ENCODE assay signal across 8 cellular contexts in the genomic region with DNA sequence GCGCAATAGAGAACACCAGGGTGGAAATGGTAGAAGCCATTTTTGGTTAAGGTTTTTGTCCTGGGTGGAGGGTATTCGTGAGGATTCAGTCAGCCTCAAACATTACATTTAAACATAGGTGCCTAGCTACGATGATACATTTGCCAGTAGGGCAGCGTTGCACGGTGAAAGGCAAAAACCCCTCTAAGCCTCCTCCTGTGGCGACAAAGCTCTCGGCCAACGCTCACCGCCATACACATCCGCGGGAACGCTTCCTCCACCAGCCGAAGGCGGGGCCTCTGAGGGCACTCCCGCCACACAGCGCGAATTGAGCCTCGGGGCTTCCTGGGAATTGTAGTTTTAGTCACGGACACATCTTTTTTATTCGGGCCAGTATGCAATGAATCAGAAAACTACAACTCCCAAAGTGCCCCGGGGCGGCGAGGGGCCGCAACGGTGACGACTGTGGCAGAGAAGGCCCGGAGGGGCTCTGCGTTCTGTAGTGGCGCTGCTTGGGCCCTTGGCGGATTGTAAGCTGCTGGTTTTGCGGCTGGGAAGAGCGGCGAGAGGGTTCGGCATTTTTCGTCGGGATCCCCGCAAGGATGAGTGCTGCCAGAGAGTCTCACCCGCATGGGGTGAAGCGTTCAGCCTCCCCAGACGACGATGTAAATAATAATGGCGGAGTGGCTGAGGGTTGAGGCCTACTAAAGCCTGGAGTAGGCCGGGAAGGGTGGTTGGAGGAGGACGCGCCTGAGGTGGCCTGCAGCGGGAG. TPM values are rescaled to one million over a fixed set of nuclear protein-coding genes. Genes with fewer than 3 reads are reported as not detected.
A peak's percentile ranks its signal among the peaks of the same experiment; 100 is the strongest.
DNase-seq lines count a peak whose midpoint lies in the region; ATAC-seq and TF ChIP-seq lines count a peak whose summit lies in the region.

A gene (plus strand): TSS at position 450 of the 751 bp plus-strand sequence. CDS start 132 bp downstream, at position 582.

- peak; percentile 97 for ATAC-seq in activated T-helper 17 cell treated with anti-CD3 and anti-CD28 coated beads, Interleukin-2, amount 50 U/mL, for 72 hours (replicated peaks)
- ATAC-seq in naive thymus-derived CD4-positive, alpha-beta T cell: peak; percentile 97
- peak; percentile 96 to 97 for ATAC-seq in stimulated activated naive B cell treated with anti-CD40 and anti-IgM and Interleukin-4, amounts not matched to agents 10 μg/mL and 1 μg/mL and 100 μg/mL, for 72 hours (replicated peaks)

- POLR2A ChIA-PET in RWPE1 (lab: Yijun Ruan, JAX; ENCODE audit: low non-redundant PET): interaction anchor here (0.6 to 1.2 kb wide), 2 partner anchors 26 to 144 kb away, joined by 3 read pairs; no protein-coding TSS in a partner anchor
- POLR2A ChIA-PET in naive thymus-derived CD4-positive, alpha-beta T cell (lab: Charles Lee): interaction anchor here (0.6 to 3.3 kb wide), 13 partner anchors 9 to 548 kb away, joined by 3 to 26 read pairs (median 3); a partner anchor contains a TSS

- peak within 1 kb of the TSS; percentile 92 for H3K9ac ChIP-seq in fibroblast of lung (ENCODE audit: insufficient read depth, low read length)

- intact Hi-C loops in naive thymus-derived CD4-positive, alpha-beta T cell (cut with micrococcal nuclease): loop anchor here (1.0 to 10.0 kb wide), 12 partner anchors 132 to 1896 kb away; a partner anchor contains a TSS

- H3K27ac Mint-ChIP-seq in activated T-helper 17 cell treated with anti-CD3 and anti-CD28 coated beads, Interleukin-2, amount 50 U/mL, for 72 hours: no peak within 1 kb of the TSS
- H3K27ac Mint-ChIP-seq in naive thymus-derived CD4-positive, alpha-beta T cell: peak within 1 kb of the TSS in 2 of 9 donors; percentile 83 to 97
- peak within 1 kb of the TSS; percentile 47 for H3K27ac Mint-ChIP-seq in stimulated activated naive B cell treated with anti-CD40 and anti-IgM and Interleukin-4, amounts not matched to agents 10 μg/mL and 1 μg/mL and 100 μg/mL, for 72 hours

- H3K36me3 Mint-ChIP-seq in activated T-helper 17 cell treated with anti-CD3 and anti-CD28 coated beads, Interleukin-2, amount 50 U/mL, for 72 hours (ENCODE audit: low read depth): peaks cover 24% of the 10 kb centered on the region
- H3K36me3 Mint-ChIP-seq in naive thymus-derived CD4-positive, alpha-beta T cell: peaks cover 0 to 13% (median 4%) of the 10 kb centered on the region in 5 donors
- peaks cover 6 to 16% of the 10 kb centered on the region in 2 donors for H3K36me3 Mint-ChIP-seq in stimulated activated naive B cell treated with anti-CD40 and anti-IgM and Interleukin-4, amounts not matched to agents 10 μg/mL and 1 μg/mL and 100 μg/mL, for 72 hours

- CTCF ChIA-PET in RWPE1 (lab: Yijun Ruan, JAX): interaction anchor here (0.9 kb wide), 1 partner anchor 50 kb away, joined by 3 read pairs; no protein-coding TSS in a partner anchor
- CTCF ChIA-PET in naive thymus-derived CD4-positive, alpha-beta T cell (lab: Charles Lee): interaction anchor here (0.7 kb wide), 1 partner anchor 408 kb away, joined by 3 read pairs; no protein-coding TSS in a partner anchor

- no peaks in the 10 kb centered on the region for H3K9me3 Mint-ChIP-seq in activated T-helper 17 cell treated with anti-CD3 and anti-CD28 coated beads, Interleukin-2, amount 50 U/mL, for 72 hours
- no peaks in the 10 kb centered on the region for H3K9me3 Mint-ChIP-seq in naive thymus-derived CD4-positive, alpha-beta T cell
- H3K9me3 Mint-ChIP-seq in stimulated activated naive B cell treated with anti-CD40 and anti-IgM and Interleukin-4, amounts not matched to agents 10 μg/mL and 1 μg/mL and 100 μg/mL, for 72 hours: no peaks in the 10 kb centered on the region

- H3K79me2 ChIP-seq in fibroblast of lung (ENCODE audit: control insufficient read depth, insufficient read depth, low read length): peaks cover 47% of the 10 kb centered on the region

- peak within 1 kb of the TSS; percentile 79 for H3K4me2 ChIP-seq in fibroblast of lung (ENCODE audit: extremely low read depth, insufficient read depth, low read length)

- H3K36me3 ChIP-seq in fibroblast of lung (ENCODE audit: control insufficient read depth, insufficient read depth, low read length): no peaks in the 10 kb centered on the region
- H3K36me3 ChIP-seq in naive thymus-derived CD4-positive, alpha-beta T cell (ENCODE audit: control insufficient read depth in 2 of 3, insufficient read depth in 3 of 3, low read length in 3 of 3): peaks cover 0 to 4% (median 0%) of the 10 kb centered on the region in 3 experiments

- TF ChIP-seq CTCF in LNCaP clone FGC (IDR thresholded peaks at IDR 0.05; ENCODE audit: control insufficient read depth, extremely low read depth, insufficient read depth) (no peak), RWPE1 (conservative IDR thresholded peaks at IDR 0.05; ENCODE audit: low read depth) (no peak), fibroblast of lung (conservative IDR thresholded peaks at IDR 0.05 in 1 of 2, IDR thresholded peaks at IDR 0.05 in 1 of 2; ENCODE audit: low read depth in 1 of 2, low read length in 2 of 2) (no peak)

- H3K4me3 ChIP-seq in LNCaP clone FGC (ENCODE audit: low read depth, low read length) (peak within 1 kb of the TSS; percentile 96), fibroblast of lung (replicated peaks in 1 of 4; ENCODE audit: control extremely low read depth in 1 of 4, insufficient read depth in 1 of 4, low read depth in 3 of 4, low read length in 4 of 4) (peak within 1 kb of the TSS; percentile 87 to 97 (median 94))
- H3K4me3 ChIP-seq in naive thymus-derived CD4-positive, alpha-beta T cell (ENCODE audit: low read length): peak within 1 kb of the TSS; percentile 92

- H3K27ac ChIP-seq in RWPE1: peak within 1 kb of the TSS; percentile 77
- peak within 1 kb of the TSS; percentile 98 for H3K27ac ChIP-seq in fibroblast of lung (ENCODE audit: insufficient read depth, low read length)
- H3K27ac ChIP-seq in naive thymus-derived CD4-positive, alpha-beta T cell (ENCODE audit: low read depth, low read length): peak within 1 kb of the TSS; percentile 98

- peaks cover 16% of the 10 kb centered on the region for H3K4me1 Mint-ChIP-seq in activated T-helper 17 cell treated with anti-CD3 and anti-CD28 coated beads, Interleukin-2, amount 50 U/mL, for 72 hours
- H3K4me1 Mint-ChIP-seq in naive thymus-derived CD4-positive, alpha-beta T cell: peaks cover 6 to 32% (median 21%) of the 10 kb centered on the region in 7 donors
- H3K4me1 Mint-ChIP-seq in stimulated activated naive B cell treated with anti-CD40 and anti-IgM and Interleukin-4, amounts not matched to agents 10 μg/mL and 1 μg/mL and 100 μg/mL, for 72 hours: peaks cover 10 to 24% of the 10 kb centered on the region in 2 donors

- peak; percentile 95 for DNase-seq in Daoy (ENCODE audit: low read depth)
- DNase-seq in GOT3 (lab: John Stamatoyannopoulos, UW): peak; percentile 62
- peak; percentile 92 for DNase-seq in LNCaP clone FGC (ENCODE audit: low read depth)
- peak; percentile 94 for DNase-seq in RWPE1 (ENCODE audit: low spot score)
- DNase-seq in fibroblast of lung (ENCODE audit: low read depth in 2 of 2): peak; percentile 96 to 97
- DNase-seq in naive thymus-derived CD4-positive, alpha-beta T cell: peak; percentile 87 to 98 (median 97)
- DNase-seq in stimulated activated naive B cell treated with anti-CD40 and anti-IgM and Interleukin-4, amounts not matched to agents 10 μg/mL and 1 μg/mL and 100 μg/mL, for 72 hours: peak; percentile 95

- no peaks in the 10 kb centered on the region for H3K27me3 ChIP-seq in fibroblast of lung (ENCODE audit: control insufficient read depth, insufficient read depth, low read length)
- H3K27me3 ChIP-seq in naive thymus-derived CD4-positive, alpha-beta T cell (ENCODE audit: control insufficient read depth in 2 of 2, insufficient read depth in 2 of 2, low read length in 2 of 2): no peaks in the 10 kb centered on the region

- H3K9me3 ChIP-seq in fibroblast of lung (ENCODE audit: control insufficient read depth, insufficient read depth, low read depth, low read length): no peaks in the 10 kb centered on the region
- no peaks in the 10 kb centered on the region for H3K9me3 ChIP-seq in naive thymus-derived CD4-positive, alpha-beta T cell (ENCODE audit: control insufficient read depth in 2 of 3, low read length in 3 of 3)

- H3K4me3 Mint-ChIP-seq in activated T-helper 17 cell treated with anti-CD3 and anti-CD28 coated beads, Interleukin-2, amount 50 U/mL, for 72 hours: no peak within 1 kb of the TSS
- H3K4me3 Mint-ChIP-seq in naive thymus-derived CD4-positive, alpha-beta T cell: peak within 1 kb of the TSS in 5 of 10 donors; percentile 72 to 87 (median 77)
- H3K4me3 Mint-ChIP-seq in stimulated activated naive B cell treated with anti-CD40 and anti-IgM and Interleukin-4, amounts not matched to agents 10 μg/mL and 1 μg/mL and 100 μg/mL, for 72 hours: peak within 1 kb of the TSS in 1 of 2 donors; percentile 67

- H4K20me1 ChIP-seq in fibroblast of lung (ENCODE audit: control insufficient read depth, extremely low read depth, insufficient read depth, low read length): no peaks in the 10 kb centered on the region

- H3K4me1 ChIP-seq in fibroblast of lung (ENCODE audit: control insufficient read depth, extremely low read depth, insufficient read depth, low read length): no peaks in the 10 kb centered on the region
- H3K4me1 ChIP-seq in naive thymus-derived CD4-positive, alpha-beta T cell (ENCODE audit: control insufficient read depth in 2 of 2, insufficient read depth in 2 of 2, low read length in 2 of 2): peaks cover 28 to 33% of the 10 kb centered on the region in 2 donors

- H3K27me3 Mint-ChIP-seq in activated T-helper 17 cell treated with anti-CD3 and anti-CD28 coated beads, Interleukin-2, amount 50 U/mL, for 72 hours: no peaks in the 10 kb centered on the region
- peaks cover 0 to 3% (median 0%) of the 10 kb centered on the region in 5 donors for H3K27me3 Mint-ChIP-seq in naive thymus-derived CD4-positive, alpha-beta T cell
- no peaks in the 10 kb centered on the region for H3K27me3 Mint-ChIP-seq in stimulated activated naive B cell treated with anti-CD40 and anti-IgM and Interleukin-4, amounts not matched to agents 10 μg/mL and 1 μg/mL and 100 μg/mL, for 72 hours

- peak within 1 kb of the TSS; percentile 89 for H2AFZ ChIP-seq in fibroblast of lung (ENCODE audit: low read length)

RNA-seq across cellular contexts. Expression of the gene that starts here (rescaled TPM):
- 164 and 172 TPM in 2 replicates for total RNA-seq in Daoy (2014; rRNA removed; shearing (Covaris generic))
- total RNA-seq in activated T-helper 17 cell treated with anti-CD3 and anti-CD28 coated beads, Interleukin-2, amount 50 U/mL, for 72 hours: 100 to 1,000 TPM; 122 to 126 TPM
- 183 and 224 TPM in 2 replicates for total RNA-seq in fibroblast of lung
- polyA plus RNA-seq in fibroblast of lung: 184 and 209 TPM in 2 replicates
- polyA plus RNA-seq in fibroblast of lung (2012): 227 and 255 TPM in 2 replicates
- 8.9 and 28.8 TPM in 2 replicates for polyA minus RNA-seq in fibroblast of lung (ENCODE audit: low replicate concordance)
- 100 to 1,000 TPM; 116 to 168 (median 155) TPM for total RNA-seq in naive thymus-derived CD4-positive, alpha-beta T cell
- polyA plus RNA-seq in naive thymus-derived CD4-positive, alpha-beta T cell: 100 to 1,000 TPM; 174 to 260 TPM

Comparison
In these comparisons a context has a peak if more than half of its experiments do, and no peak if none do; other contexts are left out.
1. Peak in every context shown above with its lines: DNase-seq, ATAC-seq, H3K4me3 ChIP-seq and H3K27ac ChIP-seq.